8 cellular contexts compared by ENCODE assay signal in genomic region chr13:26254583-26255102, GRCh38. TPM values are rescaled to one million over a fixed set of nuclear protein-coding genes. Genes with fewer than 3 reads are reported as not detected.
DNase-seq lines count a peak whose midpoint lies in the region; ATAC-seq and TF ChIP-seq lines count a peak whose summit lies in the region.

No MANE protein-coding gene starts in this region.

- H3K27me3 ChIP-seq in HAP-1 (ENCODE audit: low read depth) (peaks cover 4% of the 10 kb centered on the region; the same call in 1 of the 2 replicates), MG63 (no peaks in the 10 kb centered on the region; the same call in none of the 2 replicates), kidney epithelial cell (ENCODE audit: control insufficient read depth, insufficient read depth, low read length) (no peaks in the 10 kb centered on the region)

- H3K27ac Mint-ChIP-seq in activated B cell treated with CpG ODN at 0.5 μM for 24 hours = peak overlapping the region; percentile 79

- TF ChIP-seq CTCF in GM10248 (IDR thresholded peaks at IDR 0.05; ENCODE audit: control extremely low read depth, extremely low read depth, low read depth, missing control alignments) = peak; percentile 18
- TF ChIP-seq CTCF in activated B cell treated with CpG ODN at 0.5 μM for 24 hours (IDR thresholded peaks at IDR 0.05) = no peak
- TF ChIP-seq CTCF in kidney epithelial cell (IDR thresholded peaks at IDR 0.05; ENCODE audit: insufficient read depth, low read length, poor library complexity, severe bottlenecking) = no peak

- peaks cover 7% of the 10 kb centered on the region for H3K36me3 Mint-ChIP-seq in activated B cell treated with CpG ODN at 0.5 μM for 24 hours (ENCODE audit: low read depth)

- peaks cover 16% of the 10 kb centered on the region for H3K4me1 ChIP-seq in HAP-1

- no peaks in the 10 kb centered on the region for H3K27me3 Mint-ChIP-seq in activated B cell treated with CpG ODN at 0.5 μM for 24 hours

- intact Hi-C loops in activated B cell treated with CpG ODN at 0.5 μM for 24 hours (cut with micrococcal nuclease) = loop anchor here (1.0 to 10.0 kb wide), 7 partner anchors 32 to 1332 kb away; partner anchors contain the start of genes MTIF3, MTMR6, NUP58 and RNF6

- peaks cover 36% of the 10 kb centered on the region for H3K4me1 Mint-ChIP-seq in activated B cell treated with CpG ODN at 0.5 μM for 24 hours

- DNase-seq in GM10248 (ENCODE audit: extremely low spot score) (peak; percentile 51), HAP-1 (ENCODE audit: low spot score in 2 of 2) (peak; percentile 35 to 63), MG63 (peak; percentile 47), activated B cell treated with CpG ODN at 0.5 μM for 24 hours (peak; percentile 45), caudate nucleus (lab: John Stamatoyannopoulos, UW) (peak in 52 of 61 donors; percentile 3 to 74 (median 26)), kidney epithelial cell (ENCODE audit: low read depth) (no peak), T1000 (lab: John Stamatoyannopoulos, UW) (no peak)
- peak; percentile 23 to 36 for DNase-seq in stimulated activated CD4-positive, alpha-beta T cell treated with anti-CD3 and anti-CD28 coated beads, Interleukin-15, amount 100 ng/mL, for 48 hours (ENCODE audit: low read depth in 2 of 2)

- in situ Hi-C loops in HAP-1 (cut with MboI; ENCODE audit: low sequenced_read_pairs) = no loop called here

- no peaks in the 10 kb centered on the region for H3K9me3 Mint-ChIP-seq in activated B cell treated with CpG ODN at 0.5 μM for 24 hours

- H3K9me3 ChIP-seq in HAP-1 = no peaks in the 10 kb centered on the region
- no peaks in the 10 kb centered on the region for H3K9me3 ChIP-seq in MG63

- ATAC-seq in activated B cell treated with CpG ODN at 0.5 μM for 24 hours (ENCODE audit: low read depth) = peak; percentile 18

- no peaks in the 10 kb centered on the region for H3K36me3 ChIP-seq in HAP-1 (replicated peaks)
- H3K36me3 ChIP-seq in MG63 = no peaks in the 10 kb centered on the region
- no peaks in the 10 kb centered on the region for H3K36me3 ChIP-seq in kidney epithelial cell (ENCODE audit: control insufficient read depth, insufficient read depth, low read length)

- H3K4me3 ChIP-seq in HAP-1 = peak overlapping the region; percentile 63
- H3K4me3 ChIP-seq in MG63 = peak overlapping the region; percentile 83
- H3K4me3 ChIP-seq in kidney epithelial cell (ENCODE audit: low read depth, low read length) = peak overlapping the region; percentile 77

- H3K27ac ChIP-seq in caudate nucleus (ENCODE audit: low read depth, low read length) = peak overlapping the region; percentile 96

- CTCF ChIA-PET in GM10248 (lab: Yijun Ruan, JAX) (interaction anchor here (1.3 to 2.0 kb wide), 4 partner anchors 9 to 243 kb away, joined by 3 to 5 read pairs (median 5); no protein-coding TSS in a partner anchor), activated B cell treated with CpG ODN at 0.5 μM for 24 hours (lab: Charles Lee) (interaction anchor here (2.0 kb wide), 1 partner anchor 69 kb away, joined by 4 read pairs; no protein-coding TSS in a partner anchor)

- peak overlapping the region; percentile 92 for H3K4me3 Mint-ChIP-seq in activated B cell treated with CpG ODN at 0.5 μM for 24 hours

- POLR2A ChIA-PET in GM10248 (lab: Yijun Ruan, JAX) = interaction anchor here (0.6 kb wide), 1 partner anchor 156 kb away, joined by 3 read pairs; no protein-coding TSS in a partner anchor
- POLR2A ChIA-PET in activated B cell treated with CpG ODN at 0.5 μM for 24 hours (lab: Charles Lee) = interaction anchor here (3.2 to 3.7 kb wide), 2 partner anchors 32 to 69 kb away, joined by 15 to 18 read pairs; partner anchors contain the start of gene RNF6

RNA-seq across cellular contexts. Expression of gene CDK8, which starts 0.7 kb away (rescaled TPM):
- 12.1 and 17.2 TPM in 2 replicates for total RNA-seq in MG63 (2014; rRNA removed; shearing (Covaris generic); ENCODE audit: low replicate concordance)
- total RNA-seq in activated B cell treated with CpG ODN at 0.5 μM for 24 hours (10.9 and 12.8 TPM in 2 replicates), kidney epithelial cell (23.2 and 26.5 TPM in 2 replicates)

RNA-seq across cellular contexts. Expression of gene RNF6, which starts 32.5 kb away (rescaled TPM):
- total RNA-seq in MG63 (2014; rRNA removed; shearing (Covaris generic); ENCODE audit: low replicate concordance) = 24.8 and 28.0 TPM in 2 replicates
- total RNA-seq in activated B cell treated with CpG ODN at 0.5 μM for 24 hours (47.5 and 48.3 TPM in 2 replicates), kidney epithelial cell (35.7 and 39.8 TPM in 2 replicates)

Comparison
In these comparisons a context has a peak if more than half of its experiments do, and no peak if none do; other contexts are left out.
1. DNase-seq: peak in GM10248 (single experiment), HAP-1 (2 of 2), MG63 (single experiment), activated B cell treated with CpG ODN at 0.5 μM for 24 hours (single experiment), caudate nucleus (52 of 61) and stimulated activated CD4-positive, alpha-beta T cell treated with anti-CD3 and anti-CD28 coated beads, Interleukin-15, amount 100 ng/mL, for 48 hours (2 of 2); none in kidney epithelial cell (single experiment) and T1000 (single experiment).
2. Peak in every context shown above with its lines, with median percentiles within 50 percentile points of each other: H3K4me3 ChIP-seq.